Comparison of ENCODE assay signal across 17 cellular contexts in the genomic region with DNA sequence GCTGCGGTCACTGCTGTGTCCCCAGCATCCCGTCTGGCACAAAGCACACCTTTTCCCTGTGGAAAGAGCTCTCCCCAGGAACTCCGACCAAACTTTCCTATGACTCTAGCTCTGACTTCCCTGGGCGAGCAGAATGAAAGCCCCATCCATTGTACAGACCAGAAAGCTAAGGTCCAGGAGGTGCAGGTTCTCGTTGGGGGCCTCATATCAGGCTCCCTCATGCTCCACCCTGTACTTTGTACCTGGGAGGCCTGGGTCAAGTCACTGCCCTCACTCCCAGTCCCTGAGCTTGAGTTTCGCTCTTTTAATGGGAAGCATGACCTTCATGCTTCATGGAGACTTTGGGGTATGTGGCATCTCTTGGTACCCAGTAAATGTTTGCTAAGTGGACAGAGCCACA. TPM values are rescaled to one million over a fixed set of nuclear protein-coding genes. Genes with fewer than 3 reads are reported as not detected.
A peak's percentile ranks its signal among the peaks of the same experiment; 100 is the strongest.
DNase-seq lines count a peak whose midpoint lies in the region; ATAC-seq and TF ChIP-seq lines count a peak whose summit lies in the region.
"Had no signal": no experiment of that assay in that cellular context is flagged by ENCODE, and none has a peak within 500 bp of the region (broad histone marks: within the 10 kb centered on the region; RNA-seq: fewer than 3 reads in every experiment).

No MANE protein-coding gene starts in this region.

- H3K36me3 ChIP-seq in GM23248 (ENCODE audit: low read depth) (no peaks in the 10 kb centered on the region), SK-N-SH (replicated peaks in 1 of 2; ENCODE audit: control insufficient read depth in 1 of 2, insufficient read depth in 2 of 2, low read length in 1 of 2) (no peaks in the 10 kb centered on the region), skeletal muscle tissue (ENCODE audit: control insufficient read depth in 3 of 3, insufficient read depth in 3 of 3, low read length in 3 of 3) (no peaks in the 10 kb centered on the region)
- H3K36me3 ChIP-seq: uterus had no signal

- H3K9me2 ChIP-seq in GM23248 (ENCODE audit: insufficient read depth) (no peaks in the 10 kb centered on the region), SK-N-SH (no peaks in the 10 kb centered on the region)

- 71 to 72% methylated on average over 6 of the region's 6 CpGs for WGBS in GM23248 (ENCODE audit: low coverage in 1 of 2, low lambda C conversion rate in 2 of 2, missing lambda C conversion rate in 2 of 2), 2 experiments
- 68% methylated on average over 6 of the region's 6 CpGs for whole genome bisulfite sequencing in SK-N-SH (ENCODE audit: low lambda C conversion rate)

- no peak for ATAC-seq in foreskin keratinocyte

- H3K27ac ChIP-seq in GM23248 = peak overlapping the region; percentile 70
- peak overlapping the region; percentile 2 to 77; a peak in 3 of 4 replicates for H3K27ac ChIP-seq in SK-N-SH (ENCODE audit: low read depth in 2 of 2, low read length in 1 of 2)
- H3K27ac ChIP-seq in foreskin keratinocyte = peak overlapping the region; percentile 15
- no peak overlapping the region for H3K27ac ChIP-seq in skeletal muscle tissue (ENCODE audit: low read depth, low read length)
- H3K27ac ChIP-seq: uterus had no signal

- in situ Hi-C loops in GM23248 (cut with MboI) = no loop called here

- DNase-seq in GM23248 = no peak
- DNase-seq in SK-N-SH = no peak
- no peak for DNase-seq in foreskin keratinocyte
- DNase-seq in medulla oblongata (ENCODE audit: extremely low spot score) = no peak
- DNase-seq in SW 1271 (lab: John Stamatoyannopoulos, UW) = no peak
- DNase-seq in NCI-H510A (lab: John Stamatoyannopoulos, UW) = no peak
- DNase-seq in iPS-NIHi7 (ENCODE audit: extremely low spot score) = no peak
- DNase-seq: activated CD4-positive, CD25-positive, alpha-beta regulatory T cell treated with anti-CD3 and anti-CD28 coated beads, Interleukin-2, amount 50 U/mL, for 72 hours; activated gamma-delta T cell; DMS153; NCI-H1092 treated with DMSO at 0.1 percent for 48 hours; nephron progenitor cell; SHP77 treated with DMSO at 0.1 percent for 48 hours; stimulated activated naive CD4-positive, alpha-beta T cell treated with Interleukin-2 at 50 U/mL for 16 hours; uterus had no signal

- H3K4me3 ChIP-seq in GM23248 (peak overlapping the region; percentile 12; the same call in 1 of the 2 replicates), SK-N-SH (ENCODE audit: low read depth in 2 of 2, low read length in 1 of 2) (no peak overlapping the region), skeletal muscle tissue (ENCODE audit: low read length in 3 of 3) (no peak overlapping the region)
- H3K4me3 ChIP-seq: coronary artery, uterus had no signal

- peaks cover 17% of the 10 kb centered on the region for H3F3A ChIP-seq in GM23248 (ENCODE audit: insufficient read depth)
- H3F3A ChIP-seq in SK-N-SH (replicated peaks; ENCODE audit: insufficient read depth) = peaks cover 25% of the 10 kb centered on the region

- H2AFZ ChIP-seq in GM23248 (no peak overlapping the region), SK-N-SH (ENCODE audit: low read depth) (no peak overlapping the region)

- H4K20me1 ChIP-seq in GM23248 (ENCODE audit: insufficient read depth) = no peaks in the 10 kb centered on the region
- H4K20me1 ChIP-seq in SK-N-SH (ENCODE audit: insufficient read depth) = no peaks in the 10 kb centered on the region

- no peaks in the 10 kb centered on the region for H3K9me3 ChIP-seq in GM23248 (ENCODE audit: low read depth)
- no peaks in the 10 kb centered on the region for H3K9me3 ChIP-seq in SK-N-SH
- H3K9me3 ChIP-seq in skeletal muscle tissue (ENCODE audit: control insufficient read depth in 3 of 3, low read length in 3 of 3) = no peaks in the 10 kb centered on the region
- H3K9me3 ChIP-seq: uterus had no signal

- H3K27me3 ChIP-seq in GM23248 (replicated peaks; ENCODE audit: insufficient read depth) (no peaks in the 10 kb centered on the region), SK-N-SH (ENCODE audit: insufficient read depth) (no peaks in the 10 kb centered on the region), foreskin keratinocyte (no peaks in the 10 kb centered on the region), skeletal muscle tissue (ENCODE audit: control insufficient read depth in 3 of 3, insufficient read depth in 3 of 3, low read length in 3 of 3) (peaks cover 12 to 22% (median 18%) of the 10 kb centered on the region in 3 donors)
- H3K27me3 ChIP-seq: uterus had no signal

- peaks cover 16% of the 10 kb centered on the region for H3K4me1 ChIP-seq in GM23248 (ENCODE audit: insufficient read depth)
- H3K4me1 ChIP-seq in SK-N-SH (ENCODE audit: control insufficient read depth in 1 of 2, insufficient read depth in 2 of 2, low read depth in 1 of 2, low read length in 1 of 2) = peaks cover 3 to 22% of the 10 kb centered on the region in 2 experiments; a peak in 3 of 4 replicates
- peaks cover 16% of the 10 kb centered on the region for H3K4me1 ChIP-seq in foreskin keratinocyte
- peaks cover 5 to 15% (median 14%) of the 10 kb centered on the region in 3 donors for H3K4me1 ChIP-seq in skeletal muscle tissue (ENCODE audit: control insufficient read depth in 3 of 3, insufficient read depth in 3 of 3, low read length in 3 of 3)

- POLR2A ChIA-PET in SK-N-SH (lab: Yijun Ruan, JAX) = interaction anchor here (0.8 kb wide), 1 partner anchor 8 kb away, joined by 3 read pairs; no protein-coding TSS in a partner anchor

- H3K79me2 ChIP-seq in GM23248 (ENCODE audit: insufficient read depth) (no peaks in the 10 kb centered on the region), SK-N-SH (ENCODE audit: insufficient read depth) (no peaks in the 10 kb centered on the region)

- no peak for TF ChIP-seq EP300 in SK-N-SH (IDR thresholded peaks at IDR 0.05; ENCODE audit: borderline replicate concordance in 1 of 2, low read depth in 1 of 2, low read length in 1 of 2)

- CTCF ChIA-PET in SK-N-SH (lab: Yijun Ruan, JAX) = interaction anchor here (1.6 to 15.9 kb wide), 3 partner anchors 14 to 122 kb away, joined by 4 to 230 read pairs (median 6); no protein-coding TSS in a partner anchor

- no peak for TF ChIP-seq RAD21 in SK-N-SH (IDR thresholded peaks at IDR 0.05; ENCODE audit: low read length)

- TF ChIP-seq CTCF in SK-N-SH (IDR thresholded peaks at IDR 0.05) (no peak), foreskin keratinocyte (conservative IDR thresholded peaks at IDR 0.05) (no peak)

- H3K4me2 ChIP-seq in GM23248 (ENCODE audit: unreplicated experiment) = peak overlapping the region; percentile 81
- peak overlapping the region; percentile 60 for H3K4me2 ChIP-seq in SK-N-SH

- H3K9ac ChIP-seq in GM23248 = peak overlapping the region; percentile 49; the same call in 1 of the 2 replicates
- peak overlapping the region; percentile 25; the same call in 1 of the 2 replicates for H3K9ac ChIP-seq in SK-N-SH
- peak overlapping the region in 2 of 3 donors; percentile 28 to 46 for H3K9ac ChIP-seq in skeletal muscle tissue (ENCODE audit: low read depth in 1 of 3, low read length in 3 of 3)

TF ChIP-seq in SK-N-SH, 30 proteins besides CTCF, POLR2A, EP300 and RAD21 (continues in another document):
- TF ChIP-seq RFX5 (IDR thresholded peaks at IDR 0.05; ENCODE audit: low read length) (no peak), SIN3A (IDR thresholded peaks at IDR 0.05; ENCODE audit: borderline replicate concordance, low read depth, low read length) (no peak), NRF1 (IDR thresholded peaks at IDR 0.05; ENCODE audit: low read depth, low read length) (no peak), FOXJ3 (CRISPR knock-in tag; IDR thresholded peaks at IDR 0.05) (no peak), ELF1 (IDR thresholded peaks at IDR 0.05) (no peak), POLR2AphosphoS5 (IDR thresholded peaks at IDR 0.05; ENCODE audit: low read depth, low read length) (no peak), GABPA (IDR thresholded peaks at IDR 0.05; ENCODE audit: low read depth) (no peak)

RNA-seq across cellular contexts. Expression of gene CYTH2, which starts 18.4 kb away (rescaled TPM):
- total RNA-seq in GM23248 (2014; rRNA removed; shearing (Covaris generic)) = 80.7 and 86.0 TPM in 2 replicates
- 40.9 and 41.6 TPM in 2 replicates for polyA plus RNA-seq in GM23248 (2016; fragmentation: Nextera tagmentation; extraction: Ambion mirVana)
- polyA plus RNA-seq in SK-N-SH (2012; rRNA removed) = 69.5 and 77.6 TPM in 2 replicates
- polyA plus RNA-seq in SK-N-SH (2012; cell fraction: cytosol; rRNA removed) = 42.6 and 43.6 TPM in 2 replicates
- polyA plus RNA-seq in SK-N-SH (2012; cell fraction: nucleus; rRNA removed) = 308 and 364 TPM in 2 replicates
- total RNA-seq in foreskin keratinocyte = 33.5 and 34.1 TPM in 2 replicates
- 44.8 and 46.9 TPM in 2 replicates for polyA plus RNA-seq in foreskin keratinocyte
- 33.4 TPM for total RNA-seq in skeletal muscle tissue

RNA-seq across cellular contexts. Expression of gene LMTK3, which starts 24.1 kb away (rescaled TPM):
- 0.22 TPM in 1 of 2 replicates, not detected in the other for total RNA-seq in GM23248 (2014; rRNA removed; shearing (Covaris generic))
- polyA plus RNA-seq in GM23248 (2016; fragmentation: Nextera tagmentation; extraction: Ambion mirVana) (not detected in 2 replicates), SK-N-SH (2012; rRNA removed) (2.0 and 3.2 TPM in 2 replicates), foreskin keratinocyte (3.6 TPM in 2 replicates)
- 1.0 and 2.3 TPM in 2 replicates for polyA plus RNA-seq in SK-N-SH (2012; cell fraction: cytosol; rRNA removed)
- polyA plus RNA-seq in SK-N-SH (2012; cell fraction: nucleus; rRNA removed) = 10.9 and 13.2 TPM in 2 replicates
- total RNA-seq in foreskin keratinocyte (4.2 and 4.3 TPM in 2 replicates), skeletal muscle tissue (not detected)

RNA-seq across cellular contexts. Expression of gene KCNJ14, which starts 32.2 kb away (rescaled TPM):
- 0.97 and 1.1 TPM in 2 replicates for total RNA-seq in GM23248 (2014; rRNA removed; shearing (Covaris generic))
- polyA plus RNA-seq in GM23248 (2016; fragmentation: Nextera tagmentation; extraction: Ambion mirVana) (0.47 and 0.48 TPM in 2 replicates), SK-N-SH (2012; rRNA removed) (1.1 and 1.2 TPM in 2 replicates), foreskin keratinocyte (0.28 and 0.43 TPM in 2 replicates)
- 0.54 and 0.93 TPM in 2 replicates for polyA plus RNA-seq in SK-N-SH (2012; cell fraction: cytosol; rRNA removed)
- 6.1 and 7.2 TPM in 2 replicates for polyA plus RNA-seq in SK-N-SH (2012; cell fraction: nucleus; rRNA removed)
- total RNA-seq in foreskin keratinocyte (0.49 and 0.51 TPM in 2 replicates), skeletal muscle tissue (1.0 TPM)

RNA-seq across cellular contexts. Expression of gene GRWD1, which starts 41.8 kb away (rescaled TPM):
- 36.6 and 38.7 TPM in 2 replicates for total RNA-seq in GM23248 (2014; rRNA removed; shearing (Covaris generic))
- polyA plus RNA-seq in GM23248 (2016; fragmentation: Nextera tagmentation; extraction: Ambion mirVana) (34.1 and 41.5 TPM in 2 replicates), SK-N-SH (2012; rRNA removed) (34.1 and 36.6 TPM in 2 replicates), foreskin keratinocyte (43.9 and 50.7 TPM in 2 replicates)
- 23.8 and 30.6 TPM in 2 replicates for polyA plus RNA-seq in SK-N-SH (2012; cell fraction: cytosol; rRNA removed)
- polyA plus RNA-seq in SK-N-SH (2012; cell fraction: nucleus; rRNA removed) = 29.1 and 29.6 TPM in 2 replicates
- total RNA-seq in foreskin keratinocyte (54.9 and 59.6 TPM in 2 replicates), skeletal muscle tissue (8.4 TPM)
